In genomic region chr4:102867278-102868152, GRCh38 we compare ENCODE assay signal across 8 cellular contexts. TPM values are rescaled to one million over a fixed set of nuclear protein-coding genes. Genes with fewer than 3 reads are reported as not detected.
A peak's percentile ranks its signal among the peaks of the same experiment; 100 is the strongest.
DNase-seq lines count a peak whose midpoint lies in the region; ATAC-seq and TF ChIP-seq lines count a peak whose summit lies in the region.

No MANE protein-coding gene starts in this region.

- H3K27me3 ChIP-seq in HCT116 (ENCODE audit: insufficient read depth, low read length) = no peaks in the 10 kb centered on the region
- H3K27me3 ChIP-seq in iPS-20b (ENCODE audit: insufficient read depth, low read length) = no peaks in the 10 kb centered on the region
- no peaks in the 10 kb centered on the region for H3K27me3 ChIP-seq in tibial nerve

- TF ChIP-seq CTCF in AG09309 (IDR thresholded peaks at IDR 0.05; ENCODE audit: control insufficient read depth, insufficient read depth, low read depth, low read length, missing control alignments) (no peak), HCT116 (IDR thresholded peaks at IDR 0.05 in 2 of 3, conservative IDR thresholded peaks at IDR 0.05 in 1 of 3; ENCODE audit: borderline replicate concordance in 1 of 3, insufficient read depth in 1 of 3, low read depth in 2 of 3, low read length in 2 of 3) (no peak), VCaP (conservative IDR thresholded peaks at IDR 0.05) (no peak), tibial nerve (IDR thresholded peaks at IDR 0.05) (no peak)

- TF ChIP-seq POLR2A in HCT116 (IDR thresholded peaks at IDR 0.05; ENCODE audit: borderline replicate concordance, extremely low read depth, insufficient read depth, insufficient read length) (no peak), tibial nerve (IDR thresholded peaks at IDR 0.05) (no peak)

- ATAC-seq in HCT116 = no peak
- ATAC-seq in HG03432 (IDR thresholded peaks at IDR 0.05; ENCODE audit: unreplicated experiment) = no peak
- ATAC-seq in HG03108 (IDR thresholded peaks at IDR 0.05; ENCODE audit: unreplicated experiment) = no peak
- ATAC-seq in HG02763 (IDR thresholded peaks at IDR 0.05; ENCODE audit: unreplicated experiment) = no peak

- BruUV-seq in HCT116 (replicated peaks; lab: Mats Ljungman, UMichigan) = no TSS peak

- no peak for TF ChIP-seq EP300 in tibial nerve (IDR thresholded peaks at IDR 0.05)

- H3K9me3 ChIP-seq in HCT116 (ENCODE audit: control insufficient read depth in 1 of 2, insufficient read depth in 1 of 2, low read depth in 1 of 2, low read length in 2 of 2) (no peaks in the 10 kb centered on the region), iPS-20b (ENCODE audit: insufficient read depth, low read depth, low read length) (no peaks in the 10 kb centered on the region), tibial nerve (no peaks in the 10 kb centered on the region)

- CTCF ChIA-PET in HCT116 (lab: Charles Lee) = no interaction called here

- 80 to 82% methylated on average over 12 of the region's 12 CpGs for WGBS in tibial nerve, 2 donors

- intact Hi-C loops in HCT116 (cut with micrococcal nuclease) = loop anchor here (1.0 kb wide), 1 partner anchor 39 kb away; no protein-coding TSS in a partner anchor

- H2AFZ ChIP-seq in HCT116 (ENCODE audit: low read depth, low read length, poor library complexity, severe bottlenecking) = no peak overlapping the region

- peaks cover 87% of the 10 kb centered on the region for H3K79me2 ChIP-seq in HCT116 (ENCODE audit: insufficient read depth, low read length)

- H3K4me3 ChIP-seq in AG09309 (ENCODE audit: control insufficient read depth, low read depth, low read length) (peak overlapping the region; percentile 61), HCT116 (replicated peaks in 1 of 2; ENCODE audit: low read depth in 1 of 2, low read length in 2 of 2) (peak overlapping the region; percentile 61 to 69), iPS-20b (ENCODE audit: low read length) (peak overlapping the region; percentile 82), tibial nerve (peak overlapping the region; percentile 66 to 79 (median 68))

- POLR2A ChIA-PET in HCT116 (lab: Charles Lee) = interaction anchor here (0.6 to 2.9 kb wide), 3 partner anchors 17 to 302 kb away, joined by 6 to 49 read pairs (median 7); partner anchors contain the start of gene UBE2D3

- TF ChIP-seq RAD21 in HCT116 (IDR thresholded peaks at IDR 0.05; ENCODE audit: low read depth) = no peak

- H3K9ac ChIP-seq in HCT116 (ENCODE audit: low read length) (peak overlapping the region; percentile 78), iPS-20b (ENCODE audit: low read depth, low read length) (peak overlapping the region; percentile 87; the same call in 1 of the 2 replicates)

- RAD21 ChIA-PET in HCT116 (lab: Charles Lee; ENCODE audit: low non-redundant PET in 1 of 2, low total read pairs in 2 of 2, uncharacterized antibody in 2 of 2, unreplicated experiment in 2 of 2) = interaction anchor here in 1 of 2 experiments (0.7 kb wide), 2 partner anchors 41 to 832 kb away, joined by 3 read pairs; no protein-coding TSS in a partner anchor

- H3K27ac ChIP-seq in HCT116 (ENCODE audit: low read depth, low read length) (peak overlapping the region; percentile 87; the same call in 1 of the 2 replicates), VCaP (peak overlapping the region; percentile 87), iPS-20b (ENCODE audit: low read length) (no peak overlapping the region), tibial nerve (peak overlapping the region; percentile 96 to 99 (median 98))

- 0 out of 4 replicates have a peak, but pooled peaks cover 0 to 2% of the 10 kb centered on the region in 2 experiments for H3K36me3 ChIP-seq in HCT116 (ENCODE audit: control insufficient read depth in 1 of 2, insufficient read depth in 2 of 2, low read length in 2 of 2)
- 0 out of 2 replicates have a peak, but pooled peaks cover 3% of the 10 kb centered on the region for H3K36me3 ChIP-seq in iPS-20b (ENCODE audit: insufficient read depth, low read depth, low read length)
- H3K36me3 ChIP-seq in tibial nerve = peaks cover 0 to 5% (median 0%) of the 10 kb centered on the region in 3 donors

- no peaks in the 10 kb centered on the region for H4K20me1 ChIP-seq in HCT116 (ENCODE audit: insufficient read depth)

- no peaks in the 10 kb centered on the region for H3K9me2 ChIP-seq in HCT116 (ENCODE audit: insufficient read depth)

- peak overlapping the region; percentile 85 for H3K4me2 ChIP-seq in HCT116 (ENCODE audit: low read length)

- peaks cover 5 to 28% of the 10 kb centered on the region in 2 experiments; a peak in 3 of 4 replicates for H3K4me1 ChIP-seq in HCT116 (ENCODE audit: control insufficient read depth in 1 of 2, insufficient read depth in 2 of 2, low read length in 2 of 2)
- peaks cover 12% of the 10 kb centered on the region; the same call in 1 of the 2 replicates for H3K4me1 ChIP-seq in iPS-20b (ENCODE audit: insufficient read depth, low read length)
- H3K4me1 ChIP-seq in tibial nerve = peaks cover 0 to 30% (median 13%) of the 10 kb centered on the region in 4 donors

- no peak for DNase-seq in AG09309 (ENCODE audit: low read depth)
- no peak for DNase-seq in HCT116 (ENCODE audit: low read depth, low spot score)
- DNase-seq in tibial nerve (ENCODE audit: low spot score in 2 of 2) = no peak

TF ChIP-seq in HCT116, 20 proteins besides CTCF, POLR2A, EP300 and RAD21:
- TF ChIP-seq ATF3 (IDR thresholded peaks at IDR 0.05) = 0 out of 2 replicates have a peak, but pooled peaks have one; percentile 13
- TF ChIP-seq, protein P1, sequence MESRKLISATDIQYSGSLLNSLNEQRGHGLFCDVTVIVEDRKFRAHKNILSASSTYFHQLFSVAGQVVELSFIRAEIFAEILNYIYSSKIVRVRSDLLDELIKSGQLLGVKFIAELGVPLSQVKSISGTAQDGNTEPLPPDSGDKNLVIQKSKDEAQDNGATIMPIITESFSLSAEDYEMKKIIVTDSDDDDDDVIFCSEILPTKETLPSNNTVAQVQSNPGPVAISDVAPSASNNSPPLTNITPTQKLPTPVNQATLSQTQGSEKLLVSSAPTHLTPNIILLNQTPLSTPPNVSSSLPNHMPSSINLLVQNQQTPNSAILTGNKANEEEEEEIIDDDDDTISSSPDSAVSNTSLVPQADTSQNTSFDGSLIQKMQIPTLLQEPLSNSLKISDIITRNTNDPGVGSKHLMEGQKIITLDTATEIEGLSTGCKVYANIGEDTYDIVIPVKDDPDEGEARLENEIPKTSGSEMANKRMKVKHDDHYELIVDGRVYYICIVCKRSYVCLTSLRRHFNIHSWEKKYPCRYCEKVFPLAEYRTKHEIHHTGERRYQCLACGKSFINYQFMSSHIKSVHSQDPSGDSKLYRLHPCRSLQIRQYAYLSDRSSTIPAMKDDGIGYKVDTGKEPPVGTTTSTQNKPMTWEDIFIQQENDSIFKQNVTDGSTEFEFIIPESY (IDR thresholded peaks at IDR 0.05; ENCODE audit: extremely low read depth, insufficient replicate concordance, low read length) = no peak
- TF ChIP-seq TCF7L2 (IDR thresholded peaks at IDR 0.05; ENCODE audit: borderline replicate concordance, extremely low read depth, insufficient read depth, insufficient read length) = no peak
- TF ChIP-seq SIN3A (IDR thresholded peaks at IDR 0.05; ENCODE audit: low read depth) = no peak

RNA-seq across cellular contexts. Expression of gene CISD2, which starts 1.3 kb away (rescaled TPM):
- total RNA-seq in HCT116 (2021; ENCODE audit: unreplicated experiment) (38.9 TPM), tibial nerve (10 to 100 TPM in 1 of 4 donors, 1 to 10 TPM in 3; 3.5 to 11.1 (median 7.2) TPM)
- polyA plus RNA-seq in HCT116 (2012) = 34.5 and 38.6 TPM in 2 replicates

RNA-seq across cellular contexts. Expression of gene UBE2D3, which starts 40.2 kb away (rescaled TPM):
- total RNA-seq in HCT116 (2021; ENCODE audit: unreplicated experiment) = 302 TPM
- polyA plus RNA-seq in HCT116 (2012) = 216 and 273 TPM in 2 replicates
- total RNA-seq in tibial nerve = 100 to 1,000 TPM; 305 to 409 (median 347) TPM
